ENCODE assay signal across 18 cellular contexts in genomic region chr1:246687002-246687401, GRCh38.
"Had no signal": no experiment of that assay in that cellular context is flagged by ENCODE, and none has a peak within 500 bp of the region (broad histone marks: within the 10 kb centered on the region; RNA-seq: fewer than 3 reads in every experiment).

No MANE protein-coding gene starts in this region.

- DNase-seq: activated CD4-positive, alpha-beta memory T cell treated with anti-CD3 and anti-CD28 coated beads for 36 hours; activated CD4-positive, alpha-beta T cell treated with anti-CD3 and anti-CD28 coated beads for 1 hour; activated naive CD8-positive, alpha-beta T cell treated with anti-CD3 and anti-CD28 coated beads, Interleukin-2, amount 10 ng/mL, durations not matched to agents 7 days and 5 days; activated T-cell treated with anti-CD3 and anti-CD28 coated beads, Interleukin-2, amount 50 U/mL, for 48 hours; anterior cingulate cortex; dorsolateral prefrontal cortex; gastrocnemius medialis; immature natural killer cell; naive B cell; posterior cingulate gyrus; right cardiac atrium; transverse colon had no signal

- H3K27me3 ChIP-seq: breast epithelium, dorsolateral prefrontal cortex, gastrocnemius medialis, hepatocyte, neutrophil, transverse colon had no signal

- ATAC-seq: gastrocnemius medialis; right cardiac atrium; stimulated activated effector memory CD8-positive, alpha-beta T cell treated with anti-CD3 and anti-CD28 coated beads, Interleukin-12 subunit alpha, Interleukin-12 subunit beta, amount 100 ng/mL, for 72 hours had no signal

- H3K36me3 ChIP-seq: breast epithelium, gastrocnemius medialis, neutrophil, transverse colon had no signal

- H3K27ac ChIP-seq: breast epithelium, dorsolateral prefrontal cortex, gastrocnemius medialis, hepatocyte, neutrophil, transverse colon had no signal

- H3K4me3 ChIP-seq: breast epithelium, dorsolateral prefrontal cortex, gastrocnemius medialis, hepatocyte, lung, smooth muscle cell, transverse colon had no signal
